Comparison of ENCODE assay signal across 11 cellular contexts in genomic region chr3:4670352-4670751, GRCh38.
A peak's percentile ranks its signal among the peaks of the same experiment; 100 is the strongest.
DNase-seq lines count a peak whose midpoint lies in the region; ATAC-seq, FAIRE-seq and TF ChIP-seq lines count a peak whose summit lies in the region.
"Had no signal": no experiment of that assay in that cellular context is flagged by ENCODE, and none has a peak within 500 bp of the region (broad histone marks: within the 10 kb centered on the region; RNA-seq: fewer than 3 reads in every experiment).

No MANE protein-coding gene starts in this region.

- H3K79me2 ChIP-seq in DND-41 (ENCODE audit: insufficient read depth, low read length) (no peaks in the 10 kb centered on the region), HepG2 (ENCODE audit: insufficient read depth, low read length) (no peaks in the 10 kb centered on the region)

- WGBS in HepG2 (ENCODE audit: low lambda C conversion rate), result 81% methylated on average over 5 of the region's 5 CpGs

- peak; percentile 55; the same call in 2 of the 3 replicates for ATAC-seq in DND-41 (ENCODE audit: insufficient read depth, low read depth)
- peak; percentile 89 for ATAC-seq in HepG2
- no peak for ATAC-seq in HG02840 (IDR thresholded peaks at IDR 0.05; ENCODE audit: low FRiP score, unreplicated experiment)

- POLR2A ChIA-PET in HEK293T (lab: Yijun Ruan, JAX), result no interaction called here
- POLR2A ChIA-PET in HepG2 (lab: Yijun Ruan, JAX), result no interaction called here

- no peak overlapping the region for H3K9ac ChIP-seq in DND-41 (ENCODE audit: low read depth, low read length)
- H3K9ac ChIP-seq in HepG2 (ENCODE audit: insufficient read depth, low read depth, low read length), result no peak overlapping the region

- H3K27me3 ChIP-seq in DND-41 (ENCODE audit: insufficient read depth, low read length, poor library complexity) (no peaks in the 10 kb centered on the region), HepG2 (ENCODE audit: control insufficient read depth in 1 of 2, insufficient read depth in 2 of 2, low read length in 2 of 2) (no peaks in the 10 kb centered on the region)
- H3K27me3 ChIP-seq: adrenal gland had no signal

- DNase-seq in DND-41, result no peak
- peak; percentile 52 for DNase-seq in HEK293T (ENCODE audit: extremely low spot score)
- peak; percentile 5 for DNase-seq in HepG2 (ENCODE audit: low spot score)
- DNase-seq in NCI-H2171 treated with DMSO at 0.1 percent for 48 hours (lab: John Stamatoyannopoulos, UW), result no peak
- DNase-seq in NCI-H526 treated with DMSO at 0.1 percent for 48 hours (lab: John Stamatoyannopoulos, UW), result no peak
- DNase-seq in amygdala (lab: John Stamatoyannopoulos, UW), result no peak
- DNase-seq: adrenal gland, NCI-H1105 had no signal

- H3K36me3 ChIP-seq in DND-41 (ENCODE audit: insufficient read depth, low read length) (peaks cover 19% of the 10 kb centered on the region; the same call in 1 of the 2 replicates), HepG2 (replicated peaks in 1 of 2; ENCODE audit: control insufficient read depth in 1 of 2, insufficient read depth in 2 of 2, low read length in 2 of 2) (peaks cover 0 to 19% of the 10 kb centered on the region in 2 experiments; a peak in 2 of 5 replicates)

- TF ChIP-seq RAD21 in HepG2 (CRISPR knock-in tag; IDR thresholded peaks at IDR 0.05), result no peak

- H3K27ac ChIP-seq in DND-41 (ENCODE audit: low read length), result no peak overlapping the region
- H3K27ac ChIP-seq in HepG2 (ENCODE audit: extremely low read length, insufficient read depth, low read length), result no peak overlapping the region
- H3K27ac ChIP-seq: adrenal gland, prostate gland had no signal

- FAIRE-seq in HepG2 (lab: Jason Lieb, UNC), result no peak

- intact Hi-C loops in HepG2 (cut with micrococcal nuclease; ENCODE audit: unreplicated experiment), result no loop called here

- no TSS peak for BruUV-seq in HepG2 (replicated peaks; lab: Mats Ljungman, UMichigan)

- H3K9me3 ChIP-seq in DND-41 (ENCODE audit: insufficient read depth, low read length, severe bottlenecking), result no peaks in the 10 kb centered on the region
- no peaks in the 10 kb centered on the region for H3K9me3 ChIP-seq in HepG2 (ENCODE audit: low read length)
- H3K9me3 ChIP-seq: adrenal gland, prostate gland had no signal

- CTCF ChIA-PET in HEK293T (lab: Yijun Ruan, JAX) (interaction anchor here (0.7 to 1.3 kb wide), 2 partner anchors 12 to 41 kb away, joined by 3 to 5 read pairs; no protein-coding TSS in a partner anchor), HepG2 (lab: Yijun Ruan, JAX; ENCODE audit: low intra/inter-chr PET ratio, low total read pairs) (no interaction called here)

- no peak overlapping the region for H3K4me3 ChIP-seq in DND-41 (ENCODE audit: low read depth in 1 of 2, low read length in 2 of 2)
- no peak overlapping the region for H3K4me3 ChIP-seq in WI38 (ENCODE audit: low read depth, low read length)
- no peak overlapping the region for H3K4me3 ChIP-seq in HepG2 (replicated peaks in 1 of 3; ENCODE audit: insufficient read depth in 1 of 3, low read depth in 2 of 3, low read length in 3 of 3)
- H3K4me3 ChIP-seq: adrenal gland, prostate gland had no signal

- H4K20me1 ChIP-seq in DND-41 (ENCODE audit: insufficient read depth, low read length), result no peaks in the 10 kb centered on the region
- no peaks in the 10 kb centered on the region for H4K20me1 ChIP-seq in HepG2 (ENCODE audit: insufficient read depth, low read length)

- H2AFZ ChIP-seq in DND-41 (ENCODE audit: low read depth, low read length) (no peak overlapping the region), HepG2 (ENCODE audit: low read length) (no peak overlapping the region)

- TF ChIP-seq CTCF in DND-41 (IDR thresholded peaks at IDR 0.05; ENCODE audit: borderline replicate concordance, extremely low read depth, low read length, poor library complexity, severe bottlenecking) (peak; percentile 50), WI38 (IDR thresholded peaks at IDR 0.05; ENCODE audit: low read depth, low read length) (peak; percentile 38), HepG2 (CRISPR knock-in tag; IDR thresholded peaks at IDR 0.05) (peak; percentile 32; the same call in 1 of the 2 replicates)

- H3K4me2 ChIP-seq in DND-41 (ENCODE audit: insufficient read depth, low read length) (no peak overlapping the region), HepG2 (ENCODE audit: low read depth, low read length) (no peak overlapping the region)

- in situ Hi-C loops in HepG2 (cut with HindIII; ENCODE audit: extremely low pct_ligation_motif_present, low pct_unique_long_range_greater_than_20kb), result no loop called here

- TF ChIP-seq EP300 in HepG2 (IDR thresholded peaks at IDR 0.05; ENCODE audit: low read depth in 2 of 2, low read length in 2 of 2) (no peak), HepG2 (CRISPR knock-in tag; IDR thresholded peaks at IDR 0.05; ENCODE audit: borderline replicate concordance) (no peak)

- TF ChIP-seq POLR2A in HepG2 (IDR thresholded peaks at IDR 0.05; ENCODE audit: insufficient read depth in 1 of 2, low read depth in 2 of 2, low read length in 2 of 2), result no peak

- no peaks in the 10 kb centered on the region for H3K4me1 ChIP-seq in DND-41 (ENCODE audit: insufficient read depth, low read length)
- no peaks in the 10 kb centered on the region for H3K4me1 ChIP-seq in HepG2 (ENCODE audit: insufficient read depth, low read length)
- H3K4me1 ChIP-seq: prostate gland had no signal

TF ChIP-seq in HEK293T, 16 proteins besides CTCF, POLR2A, EP300 and RAD21:
- TF ChIP-seq TARDBP (IDR thresholded peaks at IDR 0.05) (no peak), PKNOX1 (IDR thresholded peaks at IDR 0.05) (peak; percentile 52)

TF ChIP-seq in HepG2, 621 proteins besides CTCF, POLR2A, EP300 and RAD21:
- TF ChIP-seq ATF7 (IDR thresholded peaks at IDR 0.05), result no peak
- TF ChIP-seq ATF7 (CRISPR knock-in tag; IDR thresholded peaks at IDR 0.05), result no peak
- TF ChIP-seq ZNF775 (CRISPR knock-in tag; IDR thresholded peaks at IDR 0.05; ENCODE audit: borderline replicate concordance), result no peak
- TF ChIP-seq RNF219 (CRISPR knock-in tag; IDR thresholded peaks at IDR 0.05), result no peak
- peak; percentile 53 for TF ChIP-seq STAG1 (CRISPR knock-in tag; IDR thresholded peaks at IDR 0.05)
- no peak for TF ChIP-seq ZBTB3 (CRISPR knock-in tag; IDR thresholded peaks at IDR 0.05; ENCODE audit: borderline replicate concordance, low read depth)
- no peak for TF ChIP-seq ZFP36 (IDR thresholded peaks at IDR 0.05; ENCODE audit: borderline replicate concordance, low read depth, low read length, partially characterized antibody)

Comparison
In these comparisons a context has a peak if more than half of its experiments do, and no peak if none do; other contexts are left out.
1. DNase-seq: peak in HEK293T (single experiment) and HepG2 (single experiment); none in DND-41 (single experiment), NCI-H2171 treated with DMSO at 0.1 percent for 48 hours (single experiment), NCI-H526 treated with DMSO at 0.1 percent for 48 hours (single experiment) and amygdala (0 of 56).
2. Peak in every context shown above with its lines, with median percentiles within 50 percentile points of each other: CTCF ChIP-seq.